In genomic region chr13:73334459-73334858, GRCh38 we compare ENCODE assay signal across 21 cellular contexts.
DNase-seq lines count a peak whose midpoint lies in the region; ATAC-seq and TF ChIP-seq lines count a peak whose summit lies in the region.
"Had no signal": no experiment of that assay in that cellular context is flagged by ENCODE, and none has a peak within 500 bp of the region (broad histone marks: within the 10 kb centered on the region; RNA-seq: fewer than 3 reads in every experiment).

No MANE protein-coding gene starts in this region.

- no peak for TF ChIP-seq POLR2A in stomach (IDR thresholded peaks at IDR 0.05)

- H3K9me3 ChIP-seq in SJCRH30 (replicated peaks) (no peaks in the 10 kb centered on the region; the same call in 1 of the 2 replicates), stomach (no peaks in the 10 kb centered on the region)
- H3K9me3 ChIP-seq: left ventricle myocardium inferior had no signal

- no peak for TF ChIP-seq EP300 in stomach (IDR thresholded peaks at IDR 0.05)

- in situ Hi-C loops in KBM-7 (cut with MboI; ENCODE audit: low pct_unique_long_range_greater_than_20kb, low sequenced_read_pairs): no loop called here

- no peaks in the 10 kb centered on the region for H3K9me3 Mint-ChIP-seq in activated naive CD8-positive, alpha-beta T cell treated with anti-CD3 and anti-CD28 coated beads for 36 hours
- H3K9me3 Mint-ChIP-seq in activated naive CD8-positive, alpha-beta T cell treated with anti-CD3 and anti-CD28 coated beads, Interleukin-2, amount 50 U/mL, for 24 hours: peaks cover 5% of the 10 kb centered on the region
- H3K9me3 Mint-ChIP-seq: activated T-cell treated with anti-CD3 and anti-CD28 coated beads, Interleukin-2, amount 50 U/mL, for 4 hours had no signal

- no peak for TF ChIP-seq CTCF in fibroblast of villous mesenchyme (IDR thresholded peaks at IDR 0.05; ENCODE audit: insufficient read depth, low read depth, low read length)
- TF ChIP-seq CTCF in stomach (IDR thresholded peaks at IDR 0.05): no peak

- H3K4me1 ChIP-seq in SJCRH30 (peaks cover 22% of the 10 kb centered on the region), stomach (no peaks in the 10 kb centered on the region)
- H3K4me1 ChIP-seq: left ventricle myocardium inferior, parathyroid adenoma had no signal

- H3K27me3 ChIP-seq in SJCRH30: no peaks in the 10 kb centered on the region
- H3K27me3 ChIP-seq in stomach: no peaks in the 10 kb centered on the region

- H3K27me3 Mint-ChIP-seq in activated naive CD8-positive, alpha-beta T cell treated with anti-CD3 and anti-CD28 coated beads for 36 hours: no peaks in the 10 kb centered on the region
- peaks cover 3% of the 10 kb centered on the region for H3K27me3 Mint-ChIP-seq in activated naive CD8-positive, alpha-beta T cell treated with anti-CD3 and anti-CD28 coated beads, Interleukin-2, amount 50 U/mL, for 24 hours
- H3K27me3 Mint-ChIP-seq: CD4-positive, alpha-beta T cell had no signal

- peaks cover 13% of the 10 kb centered on the region for H3K4me1 Mint-ChIP-seq in activated naive CD8-positive, alpha-beta T cell treated with anti-CD3 and anti-CD28 coated beads for 36 hours
- peaks cover 13% of the 10 kb centered on the region for H3K4me1 Mint-ChIP-seq in activated naive CD8-positive, alpha-beta T cell treated with anti-CD3 and anti-CD28 coated beads, Interleukin-2, amount 50 U/mL, for 24 hours

- H3K4me3 ChIP-seq in SJCRH30 (no peak overlapping the region), fibroblast of villous mesenchyme (ENCODE audit: low read depth, low read length) (no peak overlapping the region), stomach (no peak overlapping the region)
- H3K4me3 ChIP-seq: left ventricle myocardium inferior had no signal

- no peak for ATAC-seq in activated naive CD8-positive, alpha-beta T cell treated with anti-CD3 and anti-CD28 coated beads, Interleukin-2, amount 50 U/mL, for 24 hours

- WGBS in stomach, 5 donors: 79 to 95% (median 90%) methylated on average over 5 of the region's 5 CpGs

- H3K36me3 Mint-ChIP-seq in activated naive CD8-positive, alpha-beta T cell treated with anti-CD3 and anti-CD28 coated beads for 36 hours: no peaks in the 10 kb centered on the region
- no peaks in the 10 kb centered on the region for H3K36me3 Mint-ChIP-seq in activated naive CD8-positive, alpha-beta T cell treated with anti-CD3 and anti-CD28 coated beads, Interleukin-2, amount 50 U/mL, for 24 hours (ENCODE audit: low read depth)
- H3K36me3 Mint-ChIP-seq: activated naive CD4-positive, alpha-beta T cell treated with anti-CD3 and anti-CD28 coated beads, Interleukin-2, amount 50 U/mL, for 72 hours had no signal

- intact Hi-C loops in stomach (cut with DNase I; ENCODE audit: low total_unique reads): no loop called here

- peak overlapping the region; percentile 14; the same call in 1 of the 2 replicates for H3K27ac ChIP-seq in SJCRH30
- peak overlapping the region in 3 of 5 donors; percentile 41 to 74 (median 64) for H3K27ac ChIP-seq in stomach
- H3K27ac ChIP-seq: 22Rv1, left ventricle myocardium inferior, parathyroid adenoma had no signal

- no peak overlapping the region for H3K4me3 Mint-ChIP-seq in activated naive CD8-positive, alpha-beta T cell treated with anti-CD3 and anti-CD28 coated beads for 36 hours
- no peak overlapping the region for H3K4me3 Mint-ChIP-seq in activated naive CD8-positive, alpha-beta T cell treated with anti-CD3 and anti-CD28 coated beads, Interleukin-2, amount 50 U/mL, for 24 hours
- H3K4me3 Mint-ChIP-seq: activated T-cell treated with anti-CD3 and anti-CD28 coated beads, Interleukin-2, amount 50 U/mL, for 4 hours; CD4-positive, alpha-beta T cell had no signal

- H3K27ac Mint-ChIP-seq in activated naive CD8-positive, alpha-beta T cell treated with anti-CD3 and anti-CD28 coated beads for 36 hours: peak overlapping the region; percentile 29
- no peak overlapping the region for H3K27ac Mint-ChIP-seq in activated naive CD8-positive, alpha-beta T cell treated with anti-CD3 and anti-CD28 coated beads, Interleukin-2, amount 50 U/mL, for 24 hours
- H3K27ac Mint-ChIP-seq: activated naive CD4-positive, alpha-beta T cell treated with anti-CD3 and anti-CD28 coated beads, Interleukin-2, amount 50 U/mL, for 72 hours; CD4-positive, alpha-beta T cell had no signal

- DNase-seq in activated naive CD8-positive, alpha-beta T cell treated with anti-CD3 and anti-CD28 coated beads for 36 hours: no peak
- DNase-seq in activated naive CD8-positive, alpha-beta T cell treated with anti-CD3 and anti-CD28 coated beads, Interleukin-2, amount 50 U/mL, for 24 hours: no peak
- DNase-seq in SJCRH30 (no peak), fibroblast of villous mesenchyme (ENCODE audit: low read depth) (peak; percentile 45), stomach (no peak), KBM-7 (no peak), AG20443 (ENCODE audit: low spot score) (no peak)
- no peak for DNase-seq in stimulated activated naive CD4-positive, alpha-beta T cell (lab: John Stamatoyannopoulos, UW)
- DNase-seq: activated CD4-positive, alpha-beta T cell treated with anti-CD3 and anti-CD28 coated beads, Interleukin-2, amount 50 U/mL, for 48 hours; activated T-cell treated with anti-CD3 and anti-CD28 coated beads, Interleukin-2, amount 50 U/mL, for 4 hours; CD4-positive, alpha-beta T cell; central memory CD4-positive, alpha-beta T cell; DND-41; effector CD4-positive, alpha-beta T cell; Kasumi-1; left ventricle myocardium inferior; NCI-H446; stimulated activated naive CD4-positive, alpha-beta T cell treated with Interleukin-2 at 50 U/mL for 16 hours had no signal

- no peaks in the 10 kb centered on the region for H3K36me3 ChIP-seq in SJCRH30
- H3K36me3 ChIP-seq in stomach: no peaks in the 10 kb centered on the region
- H3K36me3 ChIP-seq: left ventricle myocardium inferior had no signal
